8 cellular contexts compared by ENCODE assay signal in genomic region chr11:61792310-61793083, GRCh38. TPM values are rescaled to one million over a fixed set of nuclear protein-coding genes. Genes with fewer than 3 reads are reported as not detected.
DNase-seq lines count a peak whose midpoint lies in the region; ATAC-seq and TF ChIP-seq lines count a peak whose summit lies in the region.

TSS of gene FEN1 (plus strand) at chr11:61792911. CDS start at chr11:61795362, 2,451 bp downstream.
TSS of gene TMEM258 (minus strand) at chr11:61792599. CDS start at chr11:61792558, 41 bp downstream.

- no peak for TF ChIP-seq CTCF in DND-41 (IDR thresholded peaks at IDR 0.05; ENCODE audit: borderline replicate concordance, extremely low read depth, low read length, poor library complexity, severe bottlenecking)
- TF ChIP-seq CTCF in fibroblast of lung (conservative IDR thresholded peaks at IDR 0.05 in 1 of 2, IDR thresholded peaks at IDR 0.05 in 1 of 2; ENCODE audit: low read depth in 1 of 2, low read length in 2 of 2), result no peak
- no peak for TF ChIP-seq CTCF in natural killer cell (IDR thresholded peaks at IDR 0.05)

- H4K20me1 ChIP-seq in DND-41 (ENCODE audit: insufficient read depth, low read length), result peaks cover 41% of the 10 kb centered on the region
- H4K20me1 ChIP-seq in GM23248 (ENCODE audit: insufficient read depth), result no peaks in the 10 kb centered on the region
- H4K20me1 ChIP-seq in fibroblast of lung (ENCODE audit: control insufficient read depth, extremely low read depth, insufficient read depth, low read length), result no peaks in the 10 kb centered on the region

- ATAC-seq in DND-41 (ENCODE audit: insufficient read depth, low read depth), result peak; percentile 86
- peak; percentile 83 to 92 (median 88) for ATAC-seq in natural killer cell

- H3K36me3 Mint-ChIP-seq in natural killer cell, result no peaks in the 10 kb centered on the region

- H3K27me3 ChIP-seq in DND-41 (ENCODE audit: insufficient read depth, low read length, poor library complexity) (no peaks in the 10 kb centered on the region), GM23248 (replicated peaks; ENCODE audit: insufficient read depth) (no peaks in the 10 kb centered on the region), fibroblast of lung (ENCODE audit: control insufficient read depth, insufficient read depth, low read length) (no peaks in the 10 kb centered on the region)

- H3K9ac ChIP-seq in DND-41 (ENCODE audit: low read depth, low read length) (peak within 1 kb of the TSS; percentile 94), GM23248 (peak within 1 kb of the TSS; percentile 99), fibroblast of lung (ENCODE audit: insufficient read depth, low read length) (peak within 1 kb of the TSS; percentile 98)

- H3K27ac Mint-ChIP-seq in natural killer cell, result peak within 1 kb of the TSS; percentile 98 to 99

- H2AFZ ChIP-seq in DND-41 (ENCODE audit: low read depth, low read length) (peak within 1 kb of the TSS; percentile 90), GM23248 (peak within 1 kb of the TSS; percentile 88), fibroblast of lung (ENCODE audit: low read length) (peak within 1 kb of the TSS; percentile 98)

- no peaks in the 10 kb centered on the region for H3K9me3 Mint-ChIP-seq in natural killer cell

- H3K27me3 Mint-ChIP-seq in natural killer cell (ENCODE audit: low read depth in 2 of 2), result no peaks in the 10 kb centered on the region

- 1% methylated on average over 58 of the region's 61 CpGs for WGBS in GM23248 (ENCODE audit: low coverage in 1 of 2, low lambda C conversion rate in 2 of 2, missing lambda C conversion rate in 2 of 2), 2 experiments

- H3K79me2 ChIP-seq in DND-41 (ENCODE audit: insufficient read depth, low read length) (peaks cover 83% of the 10 kb centered on the region), GM23248 (ENCODE audit: insufficient read depth) (peaks cover 74% of the 10 kb centered on the region), fibroblast of lung (ENCODE audit: control insufficient read depth, insufficient read depth, low read length) (peaks cover 60% of the 10 kb centered on the region)

- in situ Hi-C loops in GM23248 (cut with MboI), result no loop called here

- no peaks in the 10 kb centered on the region for H3K9me3 ChIP-seq in DND-41 (ENCODE audit: insufficient read depth, low read length, severe bottlenecking)
- no peaks in the 10 kb centered on the region for H3K9me3 ChIP-seq in GM23248 (ENCODE audit: low read depth)
- no peaks in the 10 kb centered on the region for H3K9me3 ChIP-seq in fibroblast of lung (ENCODE audit: control insufficient read depth, insufficient read depth, low read depth, low read length)

- peaks cover 17 to 43% of the 10 kb centered on the region in 2 donors for H3K4me1 Mint-ChIP-seq in natural killer cell

- H3K4me3 ChIP-seq in DND-41 (ENCODE audit: low read depth in 1 of 2, low read length in 2 of 2) (peak within 1 kb of the TSS; percentile 68 to 82), GM23248 (peak within 1 kb of the TSS; percentile 95), fibroblast of lung (replicated peaks in 1 of 4; ENCODE audit: control extremely low read depth in 1 of 4, insufficient read depth in 1 of 4, low read depth in 3 of 4, low read length in 4 of 4) (peak within 1 kb of the TSS; percentile 78 to 100 (median 94))

- no peaks in the 10 kb centered on the region for H3F3A ChIP-seq in GM23248 (ENCODE audit: insufficient read depth)

- peaks cover 55% of the 10 kb centered on the region for H3K4me1 ChIP-seq in DND-41 (ENCODE audit: insufficient read depth, low read length)
- H3K4me1 ChIP-seq in GM23248 (ENCODE audit: insufficient read depth), result peaks cover 19% of the 10 kb centered on the region; the same call in 1 of the 2 replicates
- peaks cover 3% of the 10 kb centered on the region for H3K4me1 ChIP-seq in fibroblast of lung (ENCODE audit: control insufficient read depth, extremely low read depth, insufficient read depth, low read length)

- peak; percentile 89 for DNase-seq in DND-41
- peak; percentile 97 for DNase-seq in GM23248
- peak; percentile 91 to 92 for DNase-seq in Kasumi-1 (lab: John Stamatoyannopoulos, UW)
- peak; percentile 97 for DNase-seq in RPMI8226
- DNase-seq in activated T-helper 1 cell treated with anti-CD3 and anti-CD28 coated beads, Interleukin-2, amount 50 U/mL, for 16 hours (ENCODE audit: low read depth in 1 of 2, low spot score in 1 of 2), result peak; percentile 65 to 78
- DNase-seq in fibroblast of lung (ENCODE audit: low read depth in 2 of 2), result peak; percentile 95
- DNase-seq in natural killer cell, result peak; percentile 87
- DNase-seq in stimulated activated naive CD4-positive, alpha-beta T cell (lab: John Stamatoyannopoulos, UW), result peak; percentile 72 to 97 (median 88)

- H3K4me2 ChIP-seq in DND-41 (ENCODE audit: insufficient read depth, low read length), result peak within 1 kb of the TSS; percentile 91
- H3K4me2 ChIP-seq in GM23248 (ENCODE audit: unreplicated experiment), result peak within 1 kb of the TSS; percentile 86
- H3K4me2 ChIP-seq in fibroblast of lung (ENCODE audit: extremely low read depth, insufficient read depth, low read length), result peak within 1 kb of the TSS; percentile 84

- peaks cover 63% of the 10 kb centered on the region for H3K36me3 ChIP-seq in DND-41 (ENCODE audit: insufficient read depth, low read length)
- H3K36me3 ChIP-seq in GM23248 (ENCODE audit: low read depth), result 0 out of 2 replicates have a peak, but pooled peaks cover 12% of the 10 kb centered on the region
- peaks cover 15% of the 10 kb centered on the region for H3K36me3 ChIP-seq in fibroblast of lung (ENCODE audit: control insufficient read depth, insufficient read depth, low read length)

- H3K9me2 ChIP-seq in GM23248 (ENCODE audit: insufficient read depth), result no peaks in the 10 kb centered on the region

- H3K4me3 Mint-ChIP-seq in natural killer cell, result peak within 1 kb of the TSS; percentile 96

- intact Hi-C loops in natural killer cell (cut with micrococcal nuclease), result loop anchor here (1.0 to 5.0 kb wide), 3 partner anchors 23 to 331 kb away; partner anchors contain the start of gene FADS2

- H3K27ac ChIP-seq in DND-41 (ENCODE audit: low read length) (peak within 1 kb of the TSS; percentile 99), GM23248 (peak within 1 kb of the TSS; percentile 98), fibroblast of lung (ENCODE audit: insufficient read depth, low read length) (peak within 1 kb of the TSS; percentile 100)

RNA-seq across cellular contexts. Expression of gene FEN1, which starts in this region (rescaled TPM):
- total RNA-seq in GM23248 (2014; rRNA removed; shearing (Covaris generic)), result 29.0 and 29.2 TPM in 2 replicates
- polyA plus RNA-seq in GM23248 (2016; fragmentation: Nextera tagmentation; extraction: Ambion mirVana) (29.1 and 31.5 TPM in 2 replicates), fibroblast of lung (14.0 and 35.1 TPM in 2 replicates)
- total RNA-seq in fibroblast of lung (3.6 and 3.8 TPM in 2 replicates), natural killer cell (10 to 100 TPM; 14.2 to 17.8 (median 17.5) TPM)
- polyA plus RNA-seq in fibroblast of lung (2012), result 20.7 and 47.1 TPM in 2 replicates
- 33.2 and 49.1 TPM in 2 replicates for polyA minus RNA-seq in fibroblast of lung (ENCODE audit: low replicate concordance)

RNA-seq across cellular contexts. Expression of gene TMEM258, which starts in this region (rescaled TPM):
- total RNA-seq in GM23248 (2014; rRNA removed; shearing (Covaris generic)), result 28.5 and 72.8 TPM in 2 replicates
- 258 and 259 TPM in 2 replicates for polyA plus RNA-seq in GM23248 (2016; fragmentation: Nextera tagmentation; extraction: Ambion mirVana)
- total RNA-seq in fibroblast of lung, result 118 and 173 TPM in 2 replicates
- 245 and 281 TPM in 2 replicates for polyA plus RNA-seq in fibroblast of lung
- 362 and 389 TPM in 2 replicates for polyA plus RNA-seq in fibroblast of lung (2012)
- polyA minus RNA-seq in fibroblast of lung (ENCODE audit: low replicate concordance), result 139 and 220 TPM in 2 replicates
- 10 to 100 TPM; 64.4 to 69.3 (median 66.1) TPM for total RNA-seq in natural killer cell

Comparison
In these comparisons a context has a peak if more than half of its experiments do, and no peak if none do; other contexts are left out.
1. Peak in every context shown above with its lines: DNase-seq, ATAC-seq, H3K4me3 ChIP-seq and H3K27ac ChIP-seq.